In genomic region chr16:48997946-48998345, GRCh38 we compare ENCODE assay signal across 32 cellular contexts.
"Had no signal": no experiment of that assay in that cellular context is flagged by ENCODE, and none has a peak within 500 bp of the region (broad histone marks: within the 10 kb centered on the region; RNA-seq: fewer than 3 reads in every experiment).

No MANE protein-coding gene starts in this region.

- H3K9me3 Mint-ChIP-seq: activated CD4-positive, alpha-beta T cell treated with anti-CD3 and anti-CD28 coated beads, Interleukin-2, amount 10 ng/mL, durations not matched to agents 24 days and 14 days; activated naive CD8-positive, alpha-beta T cell treated with anti-CD3 and anti-CD28 coated beads, Interleukin-2, amount 10 ng/mL, durations not matched to agents 7 days and 5 days; T-helper 2 cell treated with Interferon-gamma antibody and Interleukin-4, amounts not matched to agents 5 μg/mL and 100 μg/mL, for 36 hours had no signal

- H3K4me1 Mint-ChIP-seq: activated CD4-positive, alpha-beta T cell treated with anti-CD3 and anti-CD28 coated beads for 36 hours; activated CD4-positive, alpha-beta T cell treated with anti-CD3 and anti-CD28 coated beads, Interleukin-2, amount 10 ng/mL, durations not matched to agents 24 days and 14 days; activated CD8-positive, alpha-beta memory T cell treated with anti-CD3 and anti-CD28 coated beads, Interleukin-2, amount 10 ng/mL, durations not matched to agents 7 days and 5 days; activated naive CD4-positive, alpha-beta T cell treated with anti-CD3 and anti-CD28 coated beads, Interleukin-2, amount 10 ng/mL, durations not matched to agents 7 days and 5 days; activated naive CD8-positive, alpha-beta T cell treated with anti-CD3 and anti-CD28 coated beads, Interleukin-2, amount 10 ng/mL, durations not matched to agents 7 days and 5 days; T-helper 17 cell had no signal

- H3K36me3 ChIP-seq: ascending aorta, breast epithelium, cardiac muscle cell, colonic mucosa, esophagus squamous epithelium, gastroesophageal sphincter had no signal

- H3K27ac Mint-ChIP-seq: activated CD4-positive, alpha-beta memory T cell treated with anti-CD3 and anti-CD28 coated beads for 36 hours; activated CD4-positive, alpha-beta T cell treated with anti-CD3 and anti-CD28 coated beads for 36 hours; activated CD4-positive, alpha-beta T cell treated with anti-CD3 and anti-CD28 coated beads, Interleukin-2, amount 10 ng/mL, durations not matched to agents 24 days and 14 days; activated CD8-positive, alpha-beta memory T cell treated with anti-CD3 and anti-CD28 coated beads, Interleukin-2, amount 10 ng/mL, durations not matched to agents 7 days and 5 days; activated CD8-positive, alpha-beta T cell treated with anti-CD3 and anti-CD28 coated beads, Interleukin-2, amount 10 ng/mL, durations not matched to agents 7 days and 5 days; activated naive CD4-positive, alpha-beta T cell treated with anti-CD3 and anti-CD28 coated beads, Interleukin-2, amount 10 ng/mL, durations not matched to agents 7 days and 5 days; activated naive CD4-positive, alpha-beta T cell treated with anti-CD3 and anti-CD28 coated beads, Interleukin-2, amount 50 U/mL, for 72 hours; activated naive CD8-positive, alpha-beta T cell treated with anti-CD3 and anti-CD28 coated beads, Interleukin-2, amount 10 ng/mL, durations not matched to agents 7 days and 5 days; activated T-cell treated with anti-CD3 and anti-CD28 coated beads, Interleukin-2, amount 50 U/mL, for 24 hours; activated T-cell treated with anti-CD3 and anti-CD28 coated beads, Interleukin-2, amount 50 U/mL, for 72 hours; T-helper 17 cell; T-helper 2 cell treated with Interferon-gamma antibody and Interleukin-4, amounts not matched to agents 5 μg/mL and 100 μg/mL, for 36 hours had no signal

- DNase-seq: activated CD4-positive, alpha-beta memory T cell treated with anti-CD3 and anti-CD28 coated beads for 36 hours; activated CD4-positive, alpha-beta T cell treated with anti-CD3 and anti-CD28 coated beads for 36 hours; activated CD4-positive, alpha-beta T cell treated with anti-CD3 and anti-CD28 coated beads, Interleukin-2, amount 10 ng/mL, durations not matched to agents 24 days and 14 days; activated CD4-positive, CD25-positive, alpha-beta regulatory T cell; activated CD4-positive, CD25-positive, alpha-beta regulatory T cell treated with anti-CD3 and anti-CD28 coated beads, Interleukin-2, amount 50 U/mL, for 72 hours; activated CD8-positive, alpha-beta memory T cell treated with anti-CD3 and anti-CD28 coated beads, Interleukin-2, amount 10 ng/mL, durations not matched to agents 7 days and 5 days; activated CD8-positive, alpha-beta memory T cell treated with anti-CD3 and anti-CD28 coated beads, Interleukin-2, amount 50 U/mL, for 48 hours; activated CD8-positive, alpha-beta T cell treated with anti-CD3 and anti-CD28 coated beads, Interleukin-2, amount 10 ng/mL, durations not matched to agents 7 days and 5 days; activated gamma-delta T cell; activated naive CD4-positive, alpha-beta T cell; activated naive CD4-positive, alpha-beta T cell treated with anti-CD3 and anti-CD28 coated beads, Interleukin-2, amount 10 ng/mL, durations not matched to agents 7 days and 5 days; activated naive CD8-positive, alpha-beta T cell treated with anti-CD3 and anti-CD28 coated beads, Interleukin-2, amount 10 ng/mL, durations not matched to agents 7 days and 5 days; activated T-cell treated with anti-CD3 and anti-CD28 coated beads for 4 hours; activated T-cell treated with anti-CD3 and anti-CD28 coated beads, Interleukin-2, amount 50 U/mL, for 24 hours; activated T-cell treated with anti-CD3 and anti-CD28 coated beads, Interleukin-2, amount 50 U/mL, for 72 hours; central memory CD4-positive, alpha-beta T cell; cerebellar nuclear complex; colonic mucosa; effector CD8-positive, alpha-beta T cell; esophagus squamous epithelium; foreskin melanocyte; T-helper 1 cell; T-helper 17 cell; T1000 had no signal

- H3K4me3 ChIP-seq: ascending aorta, breast epithelium, cardiac muscle cell, colonic mucosa, esophagus squamous epithelium, gastroesophageal sphincter had no signal

- H3K9me3 ChIP-seq: ascending aorta, breast epithelium, colonic mucosa, esophagus squamous epithelium, gastroesophageal sphincter had no signal

- H3K27ac ChIP-seq: ascending aorta, breast epithelium, colonic mucosa, epithelial cell of prostate, esophagus squamous epithelium, gastroesophageal sphincter had no signal

- H3K4me1 ChIP-seq: ascending aorta, breast epithelium, colonic mucosa, esophagus squamous epithelium, gastroesophageal sphincter had no signal

- H3K4me3 Mint-ChIP-seq: activated CD4-positive, alpha-beta memory T cell treated with anti-CD3 and anti-CD28 coated beads for 36 hours; activated CD4-positive, alpha-beta T cell treated with anti-CD3 and anti-CD28 coated beads for 36 hours; activated CD4-positive, alpha-beta T cell treated with anti-CD3 and anti-CD28 coated beads, Interleukin-2, amount 10 ng/mL, durations not matched to agents 24 days and 14 days; activated CD8-positive, alpha-beta memory T cell treated with anti-CD3 and anti-CD28 coated beads, Interleukin-2, amount 10 ng/mL, durations not matched to agents 7 days and 5 days; activated CD8-positive, alpha-beta T cell treated with anti-CD3 and anti-CD28 coated beads, Interleukin-2, amount 10 ng/mL, durations not matched to agents 7 days and 5 days; activated naive CD4-positive, alpha-beta T cell treated with anti-CD3 and anti-CD28 coated beads, Interleukin-2, amount 10 ng/mL, durations not matched to agents 7 days and 5 days; activated naive CD8-positive, alpha-beta T cell treated with anti-CD3 and anti-CD28 coated beads, Interleukin-2, amount 10 ng/mL, durations not matched to agents 7 days and 5 days; activated T-cell treated with anti-CD3 and anti-CD28 coated beads, Interleukin-2, amount 50 U/mL, for 24 hours; activated T-cell treated with anti-CD3 and anti-CD28 coated beads, Interleukin-2, amount 50 U/mL, for 72 hours; brain; T-helper 17 cell; T-helper 2 cell treated with Interferon-gamma antibody and Interleukin-4, amounts not matched to agents 5 μg/mL and 100 μg/mL, for 36 hours had no signal

- H3K36me3 Mint-ChIP-seq: activated CD4-positive, alpha-beta memory T cell treated with anti-CD3 and anti-CD28 coated beads for 36 hours; activated CD8-positive, alpha-beta memory T cell treated with anti-CD3 and anti-CD28 coated beads, Interleukin-2, amount 10 ng/mL, durations not matched to agents 7 days and 5 days; activated naive CD4-positive, alpha-beta T cell treated with anti-CD3 and anti-CD28 coated beads, Interleukin-2, amount 10 ng/mL, durations not matched to agents 7 days and 5 days; activated naive CD4-positive, alpha-beta T cell treated with anti-CD3 and anti-CD28 coated beads, Interleukin-2, amount 50 U/mL, for 72 hours; activated naive CD8-positive, alpha-beta T cell treated with anti-CD3 and anti-CD28 coated beads, Interleukin-2, amount 10 ng/mL, durations not matched to agents 7 days and 5 days; brain had no signal

- H3K27me3 ChIP-seq: ascending aorta, breast epithelium, colonic mucosa, esophagus squamous epithelium had no signal

- ATAC-seq: activated CD4-positive, alpha-beta T cell treated with anti-CD3 and anti-CD28 coated beads for 36 hours; activated CD8-positive, alpha-beta memory T cell treated with anti-CD3 and anti-CD28 coated beads, Interleukin-2, amount 10 ng/mL, durations not matched to agents 7 days and 5 days; activated CD8-positive, alpha-beta T cell treated with anti-CD3 and anti-CD28 coated beads, Interleukin-2, amount 10 ng/mL, durations not matched to agents 7 days and 5 days; activated naive CD4-positive, alpha-beta T cell treated with anti-CD3 and anti-CD28 coated beads, Interleukin-2, amount 50 U/mL, for 72 hours; activated T-cell treated with anti-CD3 and anti-CD28 coated beads, Interleukin-2, amount 50 U/mL, for 72 hours; gastroesophageal sphincter; T-helper 17 cell had no signal
